Comparison of ENCODE assay signal across 9 cellular contexts in the genomic region with DNA sequence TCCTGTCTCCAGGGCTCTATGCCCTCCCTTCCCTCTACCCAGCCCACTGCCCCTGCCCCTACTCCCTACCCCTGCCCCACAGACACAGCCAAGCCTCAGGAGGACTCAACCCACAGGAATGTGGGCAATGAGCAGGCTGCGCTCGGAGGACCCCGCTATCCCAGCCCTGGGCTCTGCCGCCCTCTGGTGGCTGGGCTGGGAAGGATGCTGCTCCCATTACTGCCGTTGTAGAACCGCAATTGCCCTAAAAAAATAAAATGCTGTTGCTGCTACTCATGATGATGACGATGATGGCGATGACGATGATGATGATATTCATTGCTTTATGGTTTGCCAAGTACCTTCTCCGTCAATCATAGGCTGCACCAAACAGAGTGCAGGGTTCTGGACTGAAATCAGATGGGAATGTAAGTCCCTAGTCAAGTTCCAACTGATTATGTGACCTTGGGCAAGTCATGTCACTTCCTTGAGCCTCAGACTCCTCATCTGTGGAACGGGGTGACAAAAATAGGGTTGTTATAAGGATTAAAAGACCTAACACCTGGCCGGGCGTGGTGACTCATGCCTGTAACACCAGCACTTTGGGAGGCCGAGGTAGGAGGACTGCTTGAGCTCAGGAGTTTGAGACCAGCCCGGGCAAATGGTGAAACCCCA.
DNase-seq lines count a peak whose midpoint lies in the region; ATAC-seq and TF ChIP-seq lines count a peak whose summit lies in the region.
"Had no signal": no experiment of that assay in that cellular context is flagged by ENCODE, and none has a peak within 500 bp of the region (broad histone marks: within the 10 kb centered on the region; RNA-seq: fewer than 3 reads in every experiment).

No MANE protein-coding gene starts in this region.

- TF ChIP-seq CTCF in WI38 (IDR thresholded peaks at IDR 0.05; ENCODE audit: low read depth, low read length): peak; percentile 96

- H3K4me3 ChIP-seq in WI38 (ENCODE audit: low read depth, low read length): no peak overlapping the region
- H3K4me3 ChIP-seq: BLaER1 treated with 17β-estradiol and CSF1 and Interleukin-3, amounts not matched to agents 10 nM and 100 nM had no signal

- DNase-seq in NCI-H2081 (lab: John Stamatoyannopoulos, UW): peak; percentile 49 to 58
- no peak for DNase-seq in NCI-H2081 treated with DMSO at 0.1 percent for 48 hours (lab: John Stamatoyannopoulos, UW)
- DNase-seq in NCI-H1417 (lab: John Stamatoyannopoulos, UW): peak; percentile 42 to 70 (median 57)
- peak; percentile 50 for DNase-seq in brain pericyte (ENCODE audit: low read depth, low spot score)
- DNase-seq in iris pigment epithelial cell (ENCODE audit: low read depth): peak; percentile 79
- peak; percentile 72 to 79 for DNase-seq in stimulated activated CD4-positive, alpha-beta T cell treated with anti-CD3 and anti-CD28 coated beads, Interleukin-1b, Interleukin-23, amount 100 ng/mL, for 4 hours (ENCODE audit: low read depth in 2 of 2)

- no peak for ATAC-seq in HG03378 (IDR thresholded peaks at IDR 0.05; ENCODE audit: unreplicated experiment)
